In the genomic region with DNA sequence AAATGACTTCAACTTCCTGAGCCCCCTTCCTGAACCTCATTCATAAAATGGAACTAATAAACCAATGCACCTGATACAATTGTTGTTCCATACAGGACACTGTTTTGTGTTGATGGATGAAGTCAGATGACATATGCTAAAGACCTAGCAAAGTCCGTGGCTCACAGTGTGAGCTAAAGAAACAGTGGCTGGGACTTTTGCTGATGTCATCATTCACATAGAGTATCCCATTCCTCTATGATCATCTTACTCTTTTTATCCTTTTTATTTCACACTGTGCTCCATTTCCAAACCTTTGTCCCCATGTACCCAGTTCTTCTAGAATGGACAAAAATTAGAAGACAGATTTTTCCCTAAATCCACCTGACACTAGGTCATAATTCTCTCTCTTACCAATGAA, we compare ENCODE assay signal across 2 cellular contexts.
TF ChIP-seq lines count a peak whose summit lies in the region.

No MANE protein-coding gene starts in this region.

TF ChIP-seq in HepG2, 621 proteins besides CTCF, POLR2A, EP300 and RAD21:
- TF ChIP-seq ZNF501 (CRISPR knock-in tag; IDR thresholded peaks at IDR 0.05) (no peak), SIX4 (CRISPR knock-in tag; IDR thresholded peaks at IDR 0.05) (no peak), DRAP1 (CRISPR knock-in tag; IDR thresholded peaks at IDR 0.05) (no peak), MAFK (conservative IDR thresholded peaks at IDR 0.05 in 1 of 2, IDR thresholded peaks at IDR 0.05 in 1 of 2; ENCODE audit: low read length in 2 of 2) (peak; percentile 74 to 90), ZFP41 (CRISPR knock-in tag; IDR thresholded peaks at IDR 0.05; ENCODE audit: borderline replicate concordance) (no peak), NRL (CRISPR knock-in tag; IDR thresholded peaks at IDR 0.05; ENCODE audit: borderline replicate concordance) (no peak), SRY (CRISPR knock-in tag; IDR thresholded peaks at IDR 0.05) (no peak), ZBTB8A (CRISPR knock-in tag; IDR thresholded peaks at IDR 0.05; ENCODE audit: borderline replicate concordance, low read depth) (no peak), ZNF550 (CRISPR knock-in tag; IDR thresholded peaks at IDR 0.05; ENCODE audit: borderline replicate concordance) (no peak), ZNF275 (CRISPR knock-in tag; IDR thresholded peaks at IDR 0.05; ENCODE audit: borderline replicate concordance) (no peak), ATF7 (IDR thresholded peaks at IDR 0.05) (no peak), ATF7 (CRISPR knock-in tag; IDR thresholded peaks at IDR 0.05) (no peak), WIZ (CRISPR knock-in tag; IDR thresholded peaks at IDR 0.05) (no peak), MAFF (IDR thresholded peaks at IDR 0.05; ENCODE audit: low read depth, low read length) (peak; percentile 70), ZNF607 (CRISPR knock-in tag; IDR thresholded peaks at IDR 0.05; ENCODE audit: borderline replicate concordance) (no peak), ZNF33B (CRISPR knock-in tag; IDR thresholded peaks at IDR 0.05) (no peak)
- TF ChIP-seq, protein P1, sequence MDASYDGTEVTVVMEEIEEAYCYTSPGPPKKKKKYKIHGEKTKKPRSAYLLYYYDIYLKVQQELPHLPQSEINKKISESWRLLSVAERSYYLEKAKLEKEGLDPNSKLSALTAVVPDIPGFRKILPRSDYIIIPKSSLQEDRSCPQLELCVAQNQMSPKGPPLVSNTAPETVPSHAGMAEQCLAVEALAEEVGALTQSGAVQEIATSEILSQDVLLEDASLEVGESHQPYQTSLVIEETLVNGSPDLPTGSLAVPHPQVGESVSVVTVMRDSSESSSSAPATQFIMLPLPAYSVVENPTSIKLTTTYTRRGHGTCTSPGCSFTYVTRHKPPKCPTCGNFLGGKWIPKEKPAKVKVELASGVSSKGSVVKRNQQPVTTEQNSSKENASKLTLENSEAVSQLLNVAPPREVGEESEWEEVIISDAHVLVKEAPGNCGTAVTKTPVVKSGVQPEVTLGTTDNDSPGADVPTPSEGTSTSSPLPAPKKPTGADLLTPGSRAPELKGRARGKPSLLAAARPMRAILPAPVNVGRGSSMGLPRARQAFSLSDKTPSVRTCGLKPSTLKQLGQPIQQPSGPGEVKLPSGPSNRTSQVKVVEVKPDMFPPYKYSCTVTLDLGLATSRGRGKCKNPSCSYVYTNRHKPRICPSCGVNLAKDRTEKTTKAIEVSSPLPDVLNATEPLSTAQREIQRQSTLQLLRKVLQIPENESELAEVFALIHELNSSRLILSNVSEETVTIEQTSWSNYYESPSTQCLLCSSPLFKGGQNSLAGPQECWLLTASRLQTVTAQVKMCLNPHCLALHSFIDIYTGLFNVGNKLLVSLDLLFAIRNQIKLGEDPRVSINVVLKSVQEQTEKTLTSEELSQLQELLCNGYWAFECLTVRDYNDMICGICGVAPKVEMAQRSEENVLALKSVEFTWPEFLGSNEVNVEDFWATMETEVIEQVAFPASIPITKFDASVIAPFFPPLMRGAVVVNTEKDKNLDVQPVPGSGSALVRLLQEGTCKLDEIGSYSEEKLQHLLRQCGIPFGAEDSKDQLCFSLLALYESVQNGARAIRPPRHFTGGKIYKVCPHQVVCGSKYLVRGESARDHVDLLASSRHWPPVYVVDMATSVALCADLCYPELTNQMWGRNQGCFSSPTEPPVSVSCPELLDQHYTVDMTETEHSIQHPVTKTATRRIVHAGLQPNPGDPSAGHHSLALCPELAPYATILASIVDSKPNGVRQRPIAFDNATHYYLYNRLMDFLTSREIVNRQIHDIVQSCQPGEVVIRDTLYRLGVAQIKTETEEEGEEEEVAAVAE (CRISPR knock-in tag; IDR thresholded peaks at IDR 0.05; ENCODE audit: borderline replicate concordance), result no peak
- TF ChIP-seq, protein P2, sequence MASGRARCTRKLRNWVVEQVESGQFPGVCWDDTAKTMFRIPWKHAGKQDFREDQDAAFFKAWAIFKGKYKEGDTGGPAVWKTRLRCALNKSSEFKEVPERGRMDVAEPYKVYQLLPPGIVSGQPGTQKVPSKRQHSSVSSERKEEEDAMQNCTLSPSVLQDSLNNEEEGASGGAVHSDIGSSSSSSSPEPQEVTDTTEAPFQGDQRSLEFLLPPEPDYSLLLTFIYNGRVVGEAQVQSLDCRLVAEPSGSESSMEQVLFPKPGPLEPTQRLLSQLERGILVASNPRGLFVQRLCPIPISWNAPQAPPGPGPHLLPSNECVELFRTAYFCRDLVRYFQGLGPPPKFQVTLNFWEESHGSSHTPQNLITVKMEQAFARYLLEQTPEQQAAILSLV (CRISPR knock-in tag; IDR thresholded peaks at IDR 0.05; ENCODE audit: borderline replicate concordance), result no peak

TF ChIP-seq in K562, 482 proteins besides CTCF, POLR2A, EP300 and RAD21 (continues in another document):
- TF ChIP-seq KAT2B (IDR thresholded peaks at IDR 0.05; ENCODE audit: low read depth, low read length) (no peak), ZC3H4 (CRISPR knock-in tag; IDR thresholded peaks at IDR 0.05; ENCODE audit: borderline replicate concordance) (no peak), NFE2 (IDR thresholded peaks at IDR 0.05; ENCODE audit: low read depth) (0 out of 2 replicates have a peak, but pooled peaks have one; percentile 25), STAT5A (IDR thresholded peaks at IDR 0.05; ENCODE audit: borderline replicate concordance, low read length) (no peak), C11orf30 (IDR thresholded peaks at IDR 0.05; ENCODE audit: low read depth) (peak; percentile 57), MAFK (IDR thresholded peaks at IDR 0.05; ENCODE audit: low read length) (peak; percentile 57; the same call in 1 of the 2 replicates), HNRNPLL (IDR thresholded peaks at IDR 0.05; ENCODE audit: low read depth, low read length, poor library complexity, severe bottlenecking) (no peak), ZNF584 (CRISPR knock-in tag; IDR thresholded peaks at IDR 0.05; ENCODE audit: low read depth) (no peak), ZNF316 (IDR thresholded peaks at IDR 0.05) (peak; percentile 73), GATAD2B (IDR thresholded peaks at IDR 0.05; ENCODE audit: borderline replicate concordance) (no peak), AFF4 (CRISPR knock-in tag; IDR thresholded peaks at IDR 0.05) (no peak), KAT8 (IDR thresholded peaks at IDR 0.05; ENCODE audit: low read depth) (no peak), MAFG (tag; conservative IDR thresholded peaks at IDR 0.05) (peak; percentile 28; the same call in 1 of the 2 replicates), MCM5 (IDR thresholded peaks at IDR 0.05; ENCODE audit: low read depth) (no peak), MAFF (IDR thresholded peaks at IDR 0.05; ENCODE audit: low read length) (peak; percentile 60), NBN (IDR thresholded peaks at IDR 0.05; ENCODE audit: low read depth) (no peak), MEF2D (tag; conservative IDR thresholded peaks at IDR 0.05; ENCODE audit: low read depth) (no peak)
- TF ChIP-seq, protein P3, sequence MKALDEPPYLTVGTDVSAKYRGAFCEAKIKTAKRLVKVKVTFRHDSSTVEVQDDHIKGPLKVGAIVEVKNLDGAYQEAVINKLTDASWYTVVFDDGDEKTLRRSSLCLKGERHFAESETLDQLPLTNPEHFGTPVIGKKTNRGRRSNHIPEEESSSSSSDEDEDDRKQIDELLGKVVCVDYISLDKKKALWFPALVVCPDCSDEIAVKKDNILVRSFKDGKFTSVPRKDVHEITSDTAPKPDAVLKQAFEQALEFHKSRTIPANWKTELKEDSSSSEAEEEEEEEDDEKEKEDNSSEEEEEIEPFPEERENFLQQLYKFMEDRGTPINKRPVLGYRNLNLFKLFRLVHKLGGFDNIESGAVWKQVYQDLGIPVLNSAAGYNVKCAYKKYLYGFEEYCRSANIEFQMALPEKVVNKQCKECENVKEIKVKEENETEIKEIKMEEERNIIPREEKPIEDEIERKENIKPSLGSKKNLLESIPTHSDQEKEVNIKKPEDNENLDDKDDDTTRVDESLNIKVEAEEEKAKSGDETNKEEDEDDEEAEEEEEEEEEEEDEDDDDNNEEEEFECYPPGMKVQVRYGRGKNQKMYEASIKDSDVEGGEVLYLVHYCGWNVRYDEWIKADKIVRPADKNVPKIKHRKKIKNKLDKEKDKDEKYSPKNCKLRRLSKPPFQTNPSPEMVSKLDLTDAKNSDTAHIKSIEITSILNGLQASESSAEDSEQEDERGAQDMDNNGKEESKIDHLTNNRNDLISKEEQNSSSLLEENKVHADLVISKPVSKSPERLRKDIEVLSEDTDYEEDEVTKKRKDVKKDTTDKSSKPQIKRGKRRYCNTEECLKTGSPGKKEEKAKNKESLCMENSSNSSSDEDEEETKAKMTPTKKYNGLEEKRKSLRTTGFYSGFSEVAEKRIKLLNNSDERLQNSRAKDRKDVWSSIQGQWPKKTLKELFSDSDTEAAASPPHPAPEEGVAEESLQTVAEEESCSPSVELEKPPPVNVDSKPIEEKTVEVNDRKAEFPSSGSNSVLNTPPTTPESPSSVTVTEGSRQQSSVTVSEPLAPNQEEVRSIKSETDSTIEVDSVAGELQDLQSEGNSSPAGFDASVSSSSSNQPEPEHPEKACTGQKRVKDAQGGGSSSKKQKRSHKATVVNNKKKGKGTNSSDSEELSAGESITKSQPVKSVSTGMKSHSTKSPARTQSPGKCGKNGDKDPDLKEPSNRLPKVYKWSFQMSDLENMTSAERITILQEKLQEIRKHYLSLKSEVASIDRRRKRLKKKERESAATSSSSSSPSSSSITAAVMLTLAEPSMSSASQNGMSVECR (CRISPR knock-in tag; IDR thresholded peaks at IDR 0.05), result no peak
